Comparison of ENCODE assay signal across 29 cellular contexts in the genomic region with DNA sequence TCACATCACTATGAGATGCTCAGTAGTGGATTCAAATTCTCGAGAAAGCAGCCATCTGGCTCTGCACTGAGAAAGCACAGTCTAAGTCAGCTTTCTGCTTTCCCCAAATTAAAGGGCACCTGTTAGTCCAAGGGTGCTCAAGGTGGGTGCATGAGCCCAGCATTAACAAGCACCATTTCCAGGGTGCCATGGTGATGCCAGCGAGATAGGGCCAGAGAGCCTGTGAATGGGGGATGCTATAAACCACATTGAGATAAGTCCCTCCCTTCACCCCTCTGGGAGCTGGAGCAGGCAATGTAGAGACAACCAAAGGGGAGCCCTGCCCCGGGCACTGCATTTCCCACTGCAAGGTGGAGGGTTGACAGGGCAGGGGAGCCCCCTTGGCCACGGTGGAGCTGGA.
"Had no signal": no experiment of that assay in that cellular context is flagged by ENCODE, and none has a peak within 500 bp of the region (broad histone marks: within the 10 kb centered on the region; RNA-seq: fewer than 3 reads in every experiment).

No MANE protein-coding gene starts in this region.

- H3K4me1 Mint-ChIP-seq: activated B cell treated with CpG ODN at 0.5 μM for 24 hours; activated T-helper 17 cell treated with anti-CD3 and anti-CD28 coated beads, Interleukin-2, amount 50 U/mL, for 72 hours; central memory CD8-positive, alpha-beta T cell had no signal

- DNase-seq: activated B cell treated with CpG ODN at 0.5 μM for 24 hours; activated CD4-positive, alpha-beta T cell treated with anti-CD3 and anti-CD28 coated beads for 48 hours; activated CD4-positive, alpha-beta T cell treated with anti-CD3 and anti-CD28 coated beads, Interleukin-2, amount 50 U/mL, for 1 hour; activated CD4-positive, alpha-beta T cell treated with anti-CD3 and anti-CD28 coated beads, Interleukin-2, amount 50 U/mL, for 48 hours; activated CD8-positive, alpha-beta memory T cell treated with anti-CD3 and anti-CD28 coated beads for 24 hours; activated CD8-positive, alpha-beta T cell treated with anti-CD3 and anti-CD28 coated beads for 36 hours; activated effector memory CD4-positive, alpha-beta T cell treated with Interleukin-2 at 50 U/mL for 16 hours; activated gamma-delta T cell treated with Interleukin-2 at 50 U/mL for 16 hours; activated naive CD4-positive, alpha-beta T cell treated with anti-CD3 and anti-CD28 coated beads, Interleukin-2, amount 50 U/mL, for 16 hours; activated naive CD4-positive, alpha-beta T cell treated with Interleukin-2 at 50 U/mL for 16 hours; activated T-cell treated with anti-CD3 and anti-CD28 coated beads, Interleukin-2, amount 50 U/mL, for 4 hours; amniotic stem cell; brain microvascular endothelial cell; dermis blood vessel endothelial cell; effector CD4-positive, alpha-beta T cell; effector memory CD8-positive, alpha-beta T cell; foreskin fibroblast; heart left ventricle; T-helper 1 cell; T-helper 17 cell; T1000 had no signal

- H3K36me3 Mint-ChIP-seq: activated naive CD8-positive, alpha-beta T cell had no signal

- H3K27ac Mint-ChIP-seq: activated B cell treated with CpG ODN at 0.5 μM for 24 hours; activated CD8-positive, alpha-beta T cell treated with anti-CD3 and anti-CD28 coated beads for 36 hours; activated naive CD8-positive, alpha-beta T cell; activated T-helper 17 cell treated with anti-CD3 and anti-CD28 coated beads, Interleukin-2, amount 50 U/mL, for 72 hours; effector memory CD8-positive, alpha-beta T cell; T-helper 17 cell; T-helper 2 cell treated with Interferon-gamma antibody and Interleukin-4, amounts not matched to agents 5 μg/mL and 100 μg/mL, for 36 hours had no signal

- H3K4me3 ChIP-seq: coronary artery, heart left ventricle had no signal

- H3K27me3 ChIP-seq: brain microvascular endothelial cell had no signal

- H3K4me3 Mint-ChIP-seq: activated B cell treated with CpG ODN at 0.5 μM for 24 hours; activated CD8-positive, alpha-beta T cell treated with anti-CD3 and anti-CD28 coated beads for 36 hours; activated naive CD8-positive, alpha-beta T cell; activated T-cell treated with anti-CD3 and anti-CD28 coated beads, Interleukin-2, amount 50 U/mL, for 4 hours; activated T-helper 17 cell treated with anti-CD3 and anti-CD28 coated beads, Interleukin-2, amount 50 U/mL, for 72 hours; central memory CD8-positive, alpha-beta T cell; effector memory CD8-positive, alpha-beta T cell; T-helper 17 cell; T-helper 2 cell treated with Interferon-gamma antibody and Interleukin-4, amounts not matched to agents 5 μg/mL and 100 μg/mL, for 36 hours had no signal

- H3K9me3 Mint-ChIP-seq: activated B cell treated with CpG ODN at 0.5 μM for 24 hours; activated CD8-positive, alpha-beta T cell treated with anti-CD3 and anti-CD28 coated beads for 36 hours; activated T-cell treated with anti-CD3 and anti-CD28 coated beads, Interleukin-2, amount 50 U/mL, for 4 hours; activated T-helper 17 cell treated with anti-CD3 and anti-CD28 coated beads, Interleukin-2, amount 50 U/mL, for 72 hours; central memory CD8-positive, alpha-beta T cell; effector memory CD8-positive, alpha-beta T cell; T-helper 2 cell treated with Interferon-gamma antibody and Interleukin-4, amounts not matched to agents 5 μg/mL and 100 μg/mL, for 36 hours had no signal

- H3K36me3 ChIP-seq: brain microvascular endothelial cell, heart left ventricle, WERI-Rb-1 had no signal

- H3K9me3 ChIP-seq: heart left ventricle had no signal

- H3K27ac ChIP-seq: brain microvascular endothelial cell, coronary artery, epithelial cell of prostate, heart left ventricle, WERI-Rb-1 had no signal

- ATAC-seq: activated CD4-positive, CD25-positive, alpha-beta regulatory T cell treated with anti-CD3 and anti-CD28 coated beads, Interleukin-2, amount 50 U/mL, for 24 hours; activated CD8-positive, alpha-beta T cell treated with anti-CD3 and anti-CD28 coated beads for 36 hours; activated T-cell treated with anti-CD3 and anti-CD28 coated beads, Interleukin-2, amount 50 U/mL, for 4 hours; activated T-helper 17 cell treated with anti-CD3 and anti-CD28 coated beads, Interleukin-2, amount 50 U/mL, for 72 hours; effector memory CD8-positive, alpha-beta T cell; heart left ventricle; T-helper 17 cell had no signal

- H3K4me1 ChIP-seq: heart left ventricle had no signal
